11 cellular contexts compared by ENCODE assay signal in the genomic region with DNA sequence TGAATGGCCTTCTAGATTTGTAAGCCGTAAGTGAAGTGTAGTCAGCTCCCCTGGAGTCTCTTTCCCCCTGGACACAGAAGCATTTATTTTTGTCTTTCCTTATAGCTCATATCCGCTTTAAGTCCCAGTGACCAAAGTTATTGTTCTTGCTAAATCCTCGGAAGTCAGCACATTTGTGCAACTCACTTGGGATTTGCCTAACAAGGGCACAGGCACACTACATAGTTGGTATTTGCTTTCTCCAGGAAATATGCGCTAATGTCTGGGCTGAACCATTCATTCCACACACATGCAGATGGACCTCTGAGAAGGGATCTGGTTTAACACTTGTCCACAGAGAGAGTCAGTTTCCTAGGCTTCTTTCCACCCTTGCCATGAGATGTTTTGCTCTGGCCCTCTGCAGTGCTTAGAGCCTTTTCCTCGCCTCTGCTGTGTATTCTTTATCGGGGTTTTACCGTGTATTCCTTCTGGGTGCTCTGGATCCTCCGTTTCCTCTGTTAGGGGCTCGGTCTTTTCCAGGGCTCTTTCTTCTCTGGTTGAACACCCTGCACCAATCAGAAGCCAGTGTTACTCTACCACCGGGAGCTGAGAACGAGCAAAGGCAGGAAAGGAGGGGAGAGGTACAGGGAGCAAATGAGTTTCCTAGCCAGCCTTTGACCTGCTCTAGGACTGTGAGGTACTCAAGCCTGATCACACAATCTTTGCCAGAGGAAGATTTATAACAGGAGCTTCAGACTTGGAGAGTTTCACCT.
DNase-seq lines count a peak whose midpoint lies in the region; ATAC-seq and TF ChIP-seq lines count a peak whose summit lies in the region.
"Had no signal": no experiment of that assay in that cellular context is flagged by ENCODE, and none has a peak within 500 bp of the region (broad histone marks: within the 10 kb centered on the region; RNA-seq: fewer than 3 reads in every experiment).

No MANE protein-coding gene starts in this region.

- H3K4me1 ChIP-seq in esophagus squamous epithelium (peaks cover 5 to 27% (median 20%) of the 10 kb centered on the region in 3 donors), mesodermal cell (ENCODE audit: control insufficient read depth, insufficient read depth, low read length, poor library complexity, severe bottlenecking) (peaks cover 29% of the 10 kb centered on the region), tibial nerve (peaks cover 3 to 55% (median 24%) of the 10 kb centered on the region in 4 donors)

- H3K4me3 ChIP-seq in SK-N-MC (no peak overlapping the region), esophagus squamous epithelium (no peak overlapping the region), mesodermal cell (ENCODE audit: extremely low read depth, insufficient read depth, low read length, poor library complexity, severe bottlenecking) (no peak overlapping the region), tibial nerve (no peak overlapping the region)

- TF ChIP-seq EP300 in tibial nerve (IDR thresholded peaks at IDR 0.05), result peak in 1 of 2 donors; percentile 64

- H3K36me3 ChIP-seq in SK-N-MC (ENCODE audit: insufficient read depth, low read length), result no peaks in the 10 kb centered on the region
- H3K36me3 ChIP-seq in esophagus squamous epithelium, result no peaks in the 10 kb centered on the region
- no peaks in the 10 kb centered on the region for H3K36me3 ChIP-seq in mesodermal cell (ENCODE audit: control insufficient read depth, insufficient read depth, low read length)
- no peaks in the 10 kb centered on the region for H3K36me3 ChIP-seq in tibial nerve

- H3K4me3 Mint-ChIP-seq in natural killer cell treated with Interleukin-12 subunit alpha and Interleukin-12 subunit beta and Interleukin-15 and Interleukin-18, amount 100 ng/mL, for 72 hours, result no peak overlapping the region
- H3K4me3 Mint-ChIP-seq in activated CD4-positive, alpha-beta T cell treated with anti-CD3 and anti-CD28 coated beads for 36 hours, result no peak overlapping the region
- H3K4me3 Mint-ChIP-seq: activated B cell treated with CpG ODN at 0.5 μM for 24 hours; activated naive CD4-positive, alpha-beta T cell treated with anti-CD3 and anti-CD28 coated beads, Interleukin-2, amount 10 ng/mL, durations not matched to agents 7 days and 5 days had no signal

- peaks cover 0 to 11% of the 10 kb centered on the region in 2 donors for H3K27me3 Mint-ChIP-seq in natural killer cell treated with Interleukin-12 subunit alpha and Interleukin-12 subunit beta and Interleukin-15 and Interleukin-18, amount 100 ng/mL, for 72 hours
- peaks cover 5% of the 10 kb centered on the region for H3K27me3 Mint-ChIP-seq in activated CD4-positive, alpha-beta T cell treated with anti-CD3 and anti-CD28 coated beads for 36 hours

- H3K36me3 Mint-ChIP-seq in natural killer cell treated with Interleukin-12 subunit alpha and Interleukin-12 subunit beta and Interleukin-15 and Interleukin-18, amount 100 ng/mL, for 72 hours, result no peaks in the 10 kb centered on the region
- no peaks in the 10 kb centered on the region for H3K36me3 Mint-ChIP-seq in activated CD4-positive, alpha-beta T cell treated with anti-CD3 and anti-CD28 coated beads for 36 hours (ENCODE audit: low read depth)
- H3K36me3 Mint-ChIP-seq: activated naive CD4-positive, alpha-beta T cell treated with anti-CD3 and anti-CD28 coated beads, Interleukin-2, amount 10 ng/mL, durations not matched to agents 7 days and 5 days had no signal

- no peak for TF ChIP-seq CTCF in esophagus squamous epithelium (IDR thresholded peaks at IDR 0.05)
- TF ChIP-seq CTCF in tibial nerve (IDR thresholded peaks at IDR 0.05), result no peak

- H3K27ac Mint-ChIP-seq in natural killer cell treated with Interleukin-12 subunit alpha and Interleukin-12 subunit beta and Interleukin-15 and Interleukin-18, amount 100 ng/mL, for 72 hours, result no peak overlapping the region
- H3K27ac Mint-ChIP-seq in activated CD4-positive, alpha-beta T cell treated with anti-CD3 and anti-CD28 coated beads for 36 hours, result no peak overlapping the region
- H3K27ac Mint-ChIP-seq: activated B cell treated with CpG ODN at 0.5 μM for 24 hours; activated naive CD4-positive, alpha-beta T cell treated with anti-CD3 and anti-CD28 coated beads, Interleukin-2, amount 10 ng/mL, durations not matched to agents 7 days and 5 days had no signal

- peak overlapping the region; percentile 5; the same call in 1 of the 2 replicates for H3K27ac ChIP-seq in SK-N-MC
- H3K27ac ChIP-seq in esophagus squamous epithelium, result peak overlapping the region; percentile 13 to 79 (median 62)
- H3K27ac ChIP-seq in mesodermal cell (ENCODE audit: low read depth, low read length, severe bottlenecking), result peak overlapping the region; percentile 83
- H3K27ac ChIP-seq in tibial nerve, result peak overlapping the region in 3 of 4 donors; percentile 62 to 88 (median 83)

- H3K9me3 ChIP-seq in SK-N-MC (ENCODE audit: low read depth, low read length) (no peaks in the 10 kb centered on the region), esophagus squamous epithelium (no peaks in the 10 kb centered on the region), mesodermal cell (ENCODE audit: control insufficient read depth, low read length) (no peaks in the 10 kb centered on the region), tibial nerve (no peaks in the 10 kb centered on the region)

- CTCF ChIA-PET in activated CD4-positive, alpha-beta T cell treated with anti-CD3 and anti-CD28 coated beads for 36 hours (lab: Charles Lee), result interaction anchor here (1.0 to 3.4 kb wide), 2 partner anchors 11 to 287 kb away, joined by 4 to 18 read pairs; no protein-coding TSS in a partner anchor

- TF ChIP-seq POLR2A in esophagus squamous epithelium (IDR thresholded peaks at IDR 0.05) (no peak), tibial nerve (IDR thresholded peaks at IDR 0.05) (no peak)

- 76 to 82% methylated on average over 7 to 11 of the region's 11 CpGs for WGBS in esophagus squamous epithelium, 2 donors
- whole genome bisulfite sequencing in mesodermal cell (ENCODE audit: insufficient coverage in 2 of 2), 2 experiments, result 69 to 76% methylated on average over 7 to 8 of the region's 11 CpGs
- WGBS in tibial nerve, 2 donors, result 40 to 42% methylated on average over 11 of the region's 11 CpGs

- peaks cover 0 to 5% of the 10 kb centered on the region in 2 donors for H3K4me1 Mint-ChIP-seq in natural killer cell treated with Interleukin-12 subunit alpha and Interleukin-12 subunit beta and Interleukin-15 and Interleukin-18, amount 100 ng/mL, for 72 hours (ENCODE audit: low read depth in 2 of 2)
- H3K4me1 Mint-ChIP-seq in activated CD4-positive, alpha-beta T cell treated with anti-CD3 and anti-CD28 coated beads for 36 hours, result peaks cover 2% of the 10 kb centered on the region

- intact Hi-C loops in esophagus squamous epithelium (cut with DNase I), result loop anchor here (5.0 kb wide), 2 partner anchors 189 to 279 kb away; a partner anchor contains a TSS
- intact Hi-C loops in activated CD4-positive, alpha-beta T cell treated with anti-CD3 and anti-CD28 coated beads for 36 hours (cut with DNase I, micrococcal nuclease), result loop anchor here in 1 of 2 experiments (5.0 kb wide), 3 partner anchors 289 to 759 kb away; no protein-coding TSS in a partner anchor

- H3K9me3 Mint-ChIP-seq in natural killer cell treated with Interleukin-12 subunit alpha and Interleukin-12 subunit beta and Interleukin-15 and Interleukin-18, amount 100 ng/mL, for 72 hours, result no peaks in the 10 kb centered on the region
- no peaks in the 10 kb centered on the region for H3K9me3 Mint-ChIP-seq in activated CD4-positive, alpha-beta T cell treated with anti-CD3 and anti-CD28 coated beads for 36 hours (ENCODE audit: low read depth)
- H3K9me3 Mint-ChIP-seq: activated B cell treated with CpG ODN at 0.5 μM for 24 hours; activated naive CD4-positive, alpha-beta T cell treated with anti-CD3 and anti-CD28 coated beads, Interleukin-2, amount 10 ng/mL, durations not matched to agents 7 days and 5 days had no signal

- ATAC-seq in natural killer cell treated with Interleukin-12 subunit alpha and Interleukin-12 subunit beta and Interleukin-15 and Interleukin-18, amount 100 ng/mL, for 72 hours, result no peak
- no peak for ATAC-seq in GM18868 (IDR thresholded peaks at IDR 0.05; ENCODE audit: unreplicated experiment)
- ATAC-seq in activated CD4-positive, alpha-beta T cell treated with anti-CD3 and anti-CD28 coated beads for 36 hours, result no peak

- DNase-seq in SK-N-MC (ENCODE audit: low read depth, low spot score), result no peak
- DNase-seq in esophagus squamous epithelium (lab: John Stamatoyannopoulos, UW), result no peak
- DNase-seq in tibial nerve (ENCODE audit: low spot score in 2 of 2), result no peak
- DNase-seq in NCI-H774 (lab: John Stamatoyannopoulos, UW), result no peak
- no peak for DNase-seq in natural killer cell treated with Interleukin-12 subunit alpha and Interleukin-12 subunit beta and Interleukin-15 and Interleukin-18, amount 100 ng/mL, for 72 hours (ENCODE audit: low spot score)
- no peak for DNase-seq in activated CD4-positive, alpha-beta T cell treated with anti-CD3 and anti-CD28 coated beads for 36 hours
- DNase-seq: activated B cell treated with CpG ODN at 0.5 μM for 24 hours; activated naive CD4-positive, alpha-beta T cell treated with anti-CD3 and anti-CD28 coated beads, Interleukin-2, amount 10 ng/mL, durations not matched to agents 7 days and 5 days; NCI-H1930 had no signal

- H3K27me3 ChIP-seq in esophagus squamous epithelium, result no peaks in the 10 kb centered on the region
- no peaks in the 10 kb centered on the region for H3K27me3 ChIP-seq in tibial nerve

- no peak overlapping the region for H3K9ac ChIP-seq in SK-N-MC (ENCODE audit: insufficient read length)

- POLR2A ChIA-PET in activated CD4-positive, alpha-beta T cell treated with anti-CD3 and anti-CD28 coated beads for 36 hours (lab: Charles Lee), result no interaction called here

Comparison
In these comparisons a context has a peak if more than half of its experiments do, and no peak if none do; other contexts are left out.
1. H3K27ac ChIP-seq: peak in every context shown above with its lines; median percentile 83 in mesodermal cell; 83 in tibial nerve; 62 in esophagus squamous epithelium; 5 in SK-N-MC.